ENCODE assay signal across 14 cellular contexts in the genomic region with DNA sequence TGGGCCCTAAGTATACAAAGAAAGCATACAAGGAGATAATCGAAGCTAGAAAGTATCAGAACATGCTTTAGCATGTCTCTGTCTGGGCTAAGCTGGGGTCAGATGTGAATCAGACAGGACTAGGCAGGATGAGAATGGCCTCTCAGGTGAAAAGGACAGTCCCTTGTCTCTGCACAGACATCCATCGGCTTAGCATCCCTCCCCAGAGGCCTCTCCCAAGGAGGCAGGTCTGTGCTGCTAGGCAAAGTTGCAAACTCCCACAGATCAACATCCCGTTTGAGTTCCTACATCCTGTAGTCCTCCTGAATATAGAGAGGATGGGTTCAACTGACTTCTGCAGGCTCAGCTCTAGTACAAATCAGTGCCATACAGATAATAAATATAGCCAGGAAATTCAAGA. TPM values are rescaled to one million over a fixed set of nuclear protein-coding genes. Genes with fewer than 3 reads are reported as not detected.
A peak's percentile ranks its signal among the peaks of the same experiment; 100 is the strongest.
DNase-seq lines count a peak whose midpoint lies in the region; ATAC-seq and TF ChIP-seq lines count a peak whose summit lies in the region.
"Had no signal": no experiment of that assay in that cellular context is flagged by ENCODE, and none has a peak within 500 bp of the region (broad histone marks: within the 10 kb centered on the region; RNA-seq: fewer than 3 reads in every experiment).

No MANE protein-coding gene starts in this region.

- H3K36me3 ChIP-seq in KMS-11 (ENCODE audit: insufficient read depth) (no peaks in the 10 kb centered on the region), WERI-Rb-1 (no peaks in the 10 kb centered on the region), stomach smooth muscle (ENCODE audit: control insufficient read depth in 2 of 2, insufficient read depth in 2 of 2, low read length in 2 of 2) (no peaks in the 10 kb centered on the region)

- peak; percentile 31 for ATAC-seq in esophagus mucosa
- ATAC-seq in GM21619 (IDR thresholded peaks at IDR 0.05; ENCODE audit: unreplicated experiment), result no peak

- H3K4me1 ChIP-seq in KMS-11 (ENCODE audit: low read depth, poor library complexity, severe bottlenecking) (peaks cover 100% of the 10 kb centered on the region), stomach smooth muscle (ENCODE audit: control insufficient read depth, insufficient read depth, low read length) (peaks cover 51% of the 10 kb centered on the region)

- H3K9me3 ChIP-seq in WERI-Rb-1 (ENCODE audit: severe bottlenecking) (no peaks in the 10 kb centered on the region), stomach smooth muscle (ENCODE audit: control insufficient read depth in 2 of 2, low read length in 2 of 2) (no peaks in the 10 kb centered on the region)

- peaks cover 99% of the 10 kb centered on the region for H3K79me2 ChIP-seq in KMS-11 (ENCODE audit: insufficient read depth, low read depth)

- H3K4me2 ChIP-seq in KMS-11, result peak overlapping the region; percentile 99; the same call in 1 of the 2 replicates

- H3K9ac ChIP-seq in KMS-11, result no peak overlapping the region
- H3K9ac ChIP-seq in stomach smooth muscle (ENCODE audit: low read length in 2 of 2), result no peak overlapping the region

- H4K20me1 ChIP-seq in KMS-11 (ENCODE audit: insufficient read depth), result peaks cover 3% of the 10 kb centered on the region; the same call in 1 of the 2 replicates

- H3K4me3 ChIP-seq in KMS-11 (IDR thresholded peaks at IDR 0.05; ENCODE audit: insufficient read depth, low read depth, low read length) (no peak overlapping the region), WERI-Rb-1 (ENCODE audit: low read depth, low read length) (no peak overlapping the region), stomach smooth muscle (ENCODE audit: low read length in 2 of 2) (no peak overlapping the region)

- DNase-seq in WERI-Rb-1, result peak; percentile 31
- DNase-seq in stimulated activated CD8-positive, alpha-beta memory T cell treated with anti-CD3 and anti-CD28 coated beads, Interleukin-4, amount 100 ng/mL, for 48 hours, result no peak
- DNase-seq in activated naive CD4-positive, alpha-beta T cell treated with anti-CD3 and anti-CD28 coated beads, Interleukin-2, amount 50 U/mL, for 16 hours, result no peak
- DNase-seq: H9, Karpas-422, MV-4-11, NCI-H1436, NCI-H2029 treated with DMSO at 0.1 percent for 48 hours, NCI-H2227 treated with DMSO at 0.1 percent for 48 hours, NCI-H524 treated with DMSO at 0.1 percent for 48 hours had no signal

- no peak overlapping the region for H2AFZ ChIP-seq in KMS-11 (ENCODE audit: low read depth)

- H3K27ac ChIP-seq in KMS-11 (peak overlapping the region; percentile 46; the same call in 1 of the 2 replicates), WERI-Rb-1 (no peak overlapping the region), stomach smooth muscle (ENCODE audit: low read length) (peak overlapping the region; percentile 6)

- H3K27me3 ChIP-seq in KMS-11 (ENCODE audit: insufficient read depth, low read depth) (no peaks in the 10 kb centered on the region), WERI-Rb-1 (ENCODE audit: insufficient read depth, low read depth, severe bottlenecking) (no peaks in the 10 kb centered on the region), stomach smooth muscle (ENCODE audit: control insufficient read depth in 1 of 2, insufficient read depth in 2 of 2, low read length in 2 of 2) (no peaks in the 10 kb centered on the region)

- TF ChIP-seq CTCF in KMS-11 (conservative IDR thresholded peaks at IDR 0.05; ENCODE audit: low read depth, low read length) (no peak), WERI-Rb-1 (IDR thresholded peaks at IDR 0.05; ENCODE audit: low read depth, low read length) (no peak)

RNA-seq across cellular contexts. Expression of gene CHST15, which starts 24.5 kb away (rescaled TPM):
- total RNA-seq in esophagus mucosa, result 6.1 TPM
